ENCODE assay signal across 1 cellular context in genomic region chr2:58891828-58892366, GRCh38.
A peak's percentile ranks its signal among the peaks of the same experiment; 100 is the strongest.
TF ChIP-seq lines count a peak whose summit lies in the region.

No MANE protein-coding gene starts in this region.

TF ChIP-seq in K562, 482 proteins besides CTCF, POLR2A, EP300 and RAD21 (continued from another document):
- no peak for TF ChIP-seq THAP12 (CRISPR knock-in tag; IDR thresholded peaks at IDR 0.05)
- TF ChIP-seq, protein P1, sequence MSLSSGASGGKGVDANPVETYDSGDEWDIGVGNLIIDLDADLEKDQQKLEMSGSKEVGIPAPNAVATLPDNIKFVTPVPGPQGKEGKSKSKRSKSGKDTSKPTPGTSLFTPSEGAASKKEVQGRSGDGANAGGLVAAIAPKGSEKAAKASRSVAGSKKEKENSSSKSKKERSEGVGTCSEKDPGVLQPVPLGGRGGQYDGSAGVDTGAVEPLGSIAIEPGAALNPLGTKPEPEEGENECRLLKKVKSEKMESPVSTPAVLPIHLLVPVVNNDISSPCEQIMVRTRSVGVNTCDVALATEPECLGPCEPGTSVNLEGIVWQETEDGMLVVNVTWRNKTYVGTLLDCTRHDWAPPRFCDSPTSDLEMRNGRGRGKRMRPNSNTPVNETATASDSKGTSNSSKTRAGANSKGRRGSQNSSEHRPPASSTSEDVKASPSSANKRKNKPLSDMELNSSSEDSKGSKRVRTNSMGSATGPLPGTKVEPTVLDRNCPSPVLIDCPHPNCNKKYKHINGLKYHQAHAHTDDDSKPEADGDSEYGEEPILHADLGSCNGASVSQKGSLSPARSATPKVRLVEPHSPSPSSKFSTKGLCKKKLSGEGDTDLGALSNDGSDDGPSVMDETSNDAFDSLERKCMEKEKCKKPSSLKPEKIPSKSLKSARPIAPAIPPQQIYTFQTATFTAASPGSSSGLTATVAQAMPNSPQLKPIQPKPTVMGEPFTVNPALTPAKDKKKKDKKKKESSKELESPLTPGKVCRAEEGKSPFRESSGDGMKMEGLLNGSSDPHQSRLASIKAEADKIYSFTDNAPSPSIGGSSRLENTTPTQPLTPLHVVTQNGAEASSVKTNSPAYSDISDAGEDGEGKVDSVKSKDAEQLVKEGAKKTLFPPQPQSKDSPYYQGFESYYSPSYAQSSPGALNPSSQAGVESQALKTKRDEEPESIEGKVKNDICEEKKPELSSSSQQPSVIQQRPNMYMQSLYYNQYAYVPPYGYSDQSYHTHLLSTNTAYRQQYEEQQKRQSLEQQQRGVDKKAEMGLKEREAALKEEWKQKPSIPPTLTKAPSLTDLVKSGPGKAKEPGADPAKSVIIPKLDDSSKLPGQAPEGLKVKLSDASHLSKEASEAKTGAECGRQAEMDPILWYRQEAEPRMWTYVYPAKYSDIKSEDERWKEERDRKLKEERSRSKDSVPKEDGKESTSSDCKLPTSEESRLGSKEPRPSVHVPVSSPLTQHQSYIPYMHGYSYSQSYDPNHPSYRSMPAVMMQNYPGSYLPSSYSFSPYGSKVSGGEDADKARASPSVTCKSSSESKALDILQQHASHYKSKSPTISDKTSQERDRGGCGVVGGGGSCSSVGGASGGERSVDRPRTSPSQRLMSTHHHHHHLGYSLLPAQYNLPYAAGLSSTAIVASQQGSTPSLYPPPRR (CRISPR knock-in tag; IDR thresholded peaks at IDR 0.05; ENCODE audit: borderline replicate concordance) = no peak
- TF ChIP-seq ZBTB26 (CRISPR knock-in tag; IDR thresholded peaks at IDR 0.05) = no peak
- TF ChIP-seq BDP1 (IDR thresholded peaks at IDR 0.05; ENCODE audit: insufficient read depth, insufficient read length) = no peak
- TF ChIP-seq POLR2AphosphoS5 (IDR thresholded peaks at IDR 0.05; ENCODE audit: control insufficient read depth, insufficient read depth, low read depth, low read length) = no peak
- TF ChIP-seq MYC (IDR thresholded peaks at IDR 0.05; ENCODE audit: low read depth, low read length) = no peak
- no peak for TF ChIP-seq MYC (CRISPR knock-in tag; IDR thresholded peaks at IDR 0.05; ENCODE audit: borderline replicate concordance, low read depth)
- no peak for TF ChIP-seq ZNF589 (CRISPR knock-in tag; IDR thresholded peaks at IDR 0.05; ENCODE audit: low read depth)
- no peak for TF ChIP-seq MAX (CRISPR knock-in tag; IDR thresholded peaks at IDR 0.05)
- TF ChIP-seq, protein P2, sequence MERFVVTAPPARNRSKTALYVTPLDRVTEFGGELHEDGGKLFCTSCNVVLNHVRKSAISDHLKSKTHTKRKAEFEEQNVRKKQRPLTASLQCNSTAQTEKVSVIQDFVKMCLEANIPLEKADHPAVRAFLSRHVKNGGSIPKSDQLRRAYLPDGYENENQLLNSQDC (CRISPR knock-in tag; IDR thresholded peaks at IDR 0.05) = no peak
- no peak for TF ChIP-seq TARDBP (IDR thresholded peaks at IDR 0.05)
- no peak for TF ChIP-seq ZNF696 (CRISPR knock-in tag; conservative IDR thresholded peaks at IDR 0.05)
- TF ChIP-seq ZNF79 (CRISPR knock-in tag; IDR thresholded peaks at IDR 0.05; ENCODE audit: low read depth) = no peak
- TF ChIP-seq ESRRB (CRISPR knock-in tag; IDR thresholded peaks at IDR 0.05; ENCODE audit: borderline replicate concordance) = no peak
- no peak for TF ChIP-seq ZNF511 (CRISPR knock-in tag; IDR thresholded peaks at IDR 0.05)
- TF ChIP-seq EP400 (IDR thresholded peaks at IDR 0.05) = no peak
- no peak for TF ChIP-seq NELFE (IDR thresholded peaks at IDR 0.05; ENCODE audit: insufficient read depth, insufficient read length)
- TF ChIP-seq KDM2B (CRISPR knock-in tag; IDR thresholded peaks at IDR 0.05) = no peak
- TF ChIP-seq TEAD4 (IDR thresholded peaks at IDR 0.05; ENCODE audit: low read length) = peak; percentile 38; the same call in 1 of the 2 replicates
- no peak for TF ChIP-seq TEAD4 (CRISPR knock-in tag; IDR thresholded peaks at IDR 0.05; ENCODE audit: borderline replicate concordance)
- no peak for TF ChIP-seq SNIP1 (IDR thresholded peaks at IDR 0.05; ENCODE audit: low read depth)
- TF ChIP-seq CBX3 (IDR thresholded peaks at IDR 0.05; ENCODE audit: borderline replicate concordance in 1 of 2, low read length in 2 of 2) = no peak
- TF ChIP-seq ZNF24 (IDR thresholded peaks at IDR 0.05) = peak; percentile 54; the same call in 1 of the 2 replicates
